In the genomic region with DNA sequence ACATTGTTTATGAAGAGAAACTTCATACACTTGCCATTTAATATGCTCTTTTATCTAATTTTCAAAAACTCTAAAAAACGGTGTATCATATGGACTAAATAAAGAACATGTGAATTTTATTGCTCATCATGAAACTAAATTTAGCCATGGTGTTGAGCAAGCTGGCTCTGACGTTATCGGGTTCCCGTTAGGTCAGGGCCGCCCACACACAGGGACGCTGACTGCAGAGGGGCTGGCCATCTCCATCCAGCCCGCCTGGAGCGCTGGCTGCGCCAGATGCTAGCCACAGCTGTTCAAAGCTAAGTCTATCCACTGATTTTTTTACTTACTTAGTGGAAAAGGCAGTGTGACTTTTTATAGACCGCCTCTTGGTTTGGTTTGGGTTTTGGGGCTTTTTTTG, we compare ENCODE assay signal across 9 cellular contexts. TPM values are rescaled to one million over a fixed set of nuclear protein-coding genes. Genes with fewer than 3 reads are reported as not detected.
DNase-seq lines count a peak whose midpoint lies in the region; ATAC-seq and TF ChIP-seq lines count a peak whose summit lies in the region.
"Had no signal": no experiment of that assay in that cellular context is flagged by ENCODE, and none has a peak within 500 bp of the region (broad histone marks: within the 10 kb centered on the region; RNA-seq: fewer than 3 reads in every experiment).

No MANE protein-coding gene starts in this region.

- no peaks in the 10 kb centered on the region for H3K4me1 Mint-ChIP-seq in CD4-positive, alpha-beta T cell (ENCODE audit: low read depth)
- H3K4me1 Mint-ChIP-seq in activated CD4-positive, alpha-beta T cell treated with anti-CD3 and anti-CD28 coated beads, Interleukin-2, amount 10 ng/mL, durations not matched to agents 24 days and 14 days: no peaks in the 10 kb centered on the region
- H3K4me1 Mint-ChIP-seq: stimulated activated memory B cell treated with anti-CD40 and anti-IgM and Interleukin-4, amounts not matched to agents 10 μg/mL and 1 μg/mL and 100 μg/mL, for 72 hours had no signal

- H3K4me3 Mint-ChIP-seq in CD4-positive, alpha-beta T cell: no peak overlapping the region
- no peak overlapping the region for H3K4me3 Mint-ChIP-seq in activated CD4-positive, alpha-beta T cell treated with anti-CD3 and anti-CD28 coated beads, Interleukin-2, amount 10 ng/mL, durations not matched to agents 24 days and 14 days
- H3K4me3 Mint-ChIP-seq: stimulated activated memory B cell treated with anti-CD40 and anti-IgM and Interleukin-4, amounts not matched to agents 10 μg/mL and 1 μg/mL and 100 μg/mL, for 72 hours had no signal

- CTCF ChIA-PET in CD4-positive, alpha-beta T cell (lab: Charles Lee): no interaction called here

- H3K27me3 Mint-ChIP-seq in CD4-positive, alpha-beta T cell: no peaks in the 10 kb centered on the region
- no peaks in the 10 kb centered on the region for H3K27me3 Mint-ChIP-seq in activated CD4-positive, alpha-beta T cell treated with anti-CD3 and anti-CD28 coated beads, Interleukin-2, amount 10 ng/mL, durations not matched to agents 24 days and 14 days
- H3K27me3 Mint-ChIP-seq: stimulated activated memory B cell treated with anti-CD40 and anti-IgM and Interleukin-4, amounts not matched to agents 10 μg/mL and 1 μg/mL and 100 μg/mL, for 72 hours had no signal

- no peaks in the 10 kb centered on the region for H3K27me3 ChIP-seq in CD4-positive, alpha-beta T cell (ENCODE audit: control insufficient read depth, insufficient read depth, low read length)
- H3K27me3 ChIP-seq in Peyer's patch: no peaks in the 10 kb centered on the region

- H3K27ac Mint-ChIP-seq in CD4-positive, alpha-beta T cell: peak overlapping the region; percentile 20
- no peak overlapping the region for H3K27ac Mint-ChIP-seq in activated CD4-positive, alpha-beta T cell treated with anti-CD3 and anti-CD28 coated beads, Interleukin-2, amount 10 ng/mL, durations not matched to agents 24 days and 14 days
- H3K27ac Mint-ChIP-seq: stimulated activated memory B cell treated with anti-CD40 and anti-IgM and Interleukin-4, amounts not matched to agents 10 μg/mL and 1 μg/mL and 100 μg/mL, for 72 hours had no signal

- no peak overlapping the region for H3K27ac ChIP-seq in CD4-positive, alpha-beta T cell (ENCODE audit: low read depth, low read length)
- H3K27ac ChIP-seq in Peyer's patch: peak overlapping the region in 2 of 4 donors; percentile 24 to 64

- H3K36me3 ChIP-seq in Peyer's patch: peaks cover 0 to 15% (median 0%) of the 10 kb centered on the region in 3 donors

- no peak for DNase-seq in CD4-positive, alpha-beta T cell
- DNase-seq in Peyer's patch (peak in 2 of 3 donors; percentile 29 to 81), fibroblast of peridontal ligament (ENCODE audit: extremely low read depth) (peak; percentile 98), posterior vena cava (ENCODE audit: low spot score) (peak; percentile 97), kidney tubule cell (ENCODE audit: low spot score) (no peak), glomerular visceral epithelial cell (ENCODE audit: extremely low spot score) (no peak)
- no peak for DNase-seq in activated CD4-positive, alpha-beta T cell treated with anti-CD3 and anti-CD28 coated beads, Interleukin-2, amount 10 ng/mL, durations not matched to agents 24 days and 14 days

- H3K4me1 ChIP-seq in Peyer's patch: no peaks in the 10 kb centered on the region

- no peaks in the 10 kb centered on the region for H3K9me3 ChIP-seq in CD4-positive, alpha-beta T cell (ENCODE audit: control insufficient read depth, low read length)
- no peaks in the 10 kb centered on the region for H3K9me3 ChIP-seq in Peyer's patch

- no peak overlapping the region for H3K4me3 ChIP-seq in Peyer's patch

- peaks cover 46% of the 10 kb centered on the region for H3K36me3 Mint-ChIP-seq in CD4-positive, alpha-beta T cell (ENCODE audit: low read depth)
- peaks cover 9% of the 10 kb centered on the region for H3K36me3 Mint-ChIP-seq in activated CD4-positive, alpha-beta T cell treated with anti-CD3 and anti-CD28 coated beads, Interleukin-2, amount 10 ng/mL, durations not matched to agents 24 days and 14 days (ENCODE audit: low read depth)

- TF ChIP-seq CTCF in CD4-positive, alpha-beta T cell (IDR thresholded peaks at IDR 0.05): no peak
- TF ChIP-seq CTCF in Peyer's patch (IDR thresholded peaks at IDR 0.05): no peak

- TF ChIP-seq POLR2A in Peyer's patch (IDR thresholded peaks at IDR 0.05): no peak

- intact Hi-C loops in CD4-positive, alpha-beta T cell (cut with DNase I, micrococcal nuclease): no loop called here
- intact Hi-C loops in posterior vena cava (cut with DNase I): no loop called here
- intact Hi-C loops in activated CD4-positive, alpha-beta T cell treated with anti-CD3 and anti-CD28 coated beads, Interleukin-2, amount 10 ng/mL, durations not matched to agents 24 days and 14 days (cut with micrococcal nuclease): no loop called here

- no peaks in the 10 kb centered on the region for H3K9me3 Mint-ChIP-seq in CD4-positive, alpha-beta T cell
- no peaks in the 10 kb centered on the region for H3K9me3 Mint-ChIP-seq in activated CD4-positive, alpha-beta T cell treated with anti-CD3 and anti-CD28 coated beads, Interleukin-2, amount 10 ng/mL, durations not matched to agents 24 days and 14 days
- H3K9me3 Mint-ChIP-seq: stimulated activated memory B cell treated with anti-CD40 and anti-IgM and Interleukin-4, amounts not matched to agents 10 μg/mL and 1 μg/mL and 100 μg/mL, for 72 hours had no signal

- POLR2A ChIA-PET in CD4-positive, alpha-beta T cell (lab: Charles Lee): no interaction called here

- ATAC-seq in CD4-positive, alpha-beta T cell (ENCODE audit: poor library complexity): no peak
- no peak for ATAC-seq in HG02852 (IDR thresholded peaks at IDR 0.05; ENCODE audit: unreplicated experiment)
- ATAC-seq: stimulated activated memory B cell treated with anti-CD40 and anti-IgM and Interleukin-4, amounts not matched to agents 10 μg/mL and 1 μg/mL and 100 μg/mL, for 72 hours had no signal

RNA-seq across cellular contexts. Expression of a gene that starts 36.5 kb away (rescaled TPM):
- 100 to 1,000 TPM; 286 to 293 TPM for total RNA-seq in CD4-positive, alpha-beta T cell
- total RNA-seq in Peyer's patch (100 to 1,000 TPM; 386 to 531 (median 472) TPM), posterior vena cava (100 to 1,000 TPM; 421 to 510 TPM)
- 265 and 272 TPM in 2 replicates for total RNA-seq in activated CD4-positive, alpha-beta T cell treated with anti-CD3 and anti-CD28 coated beads, Interleukin-2, amount 10 ng/mL, durations not matched to agents 24 days and 14 days

Comparison
In these comparisons a context has a peak if more than half of its experiments do, and no peak if none do; other contexts are left out.
1. DNase-seq: peak in Peyer's patch (2 of 3), fibroblast of peridontal ligament (single experiment) and posterior vena cava (single experiment); none in CD4-positive, alpha-beta T cell (0 of 10), kidney tubule cell (single experiment), glomerular visceral epithelial cell (single experiment) and activated CD4-positive, alpha-beta T cell treated with anti-CD3 and anti-CD28 coated beads, Interleukin-2, amount 10 ng/mL, durations not matched to agents 24 days and 14 days (single experiment).